In genomic region chr5:119398713-119399492, GRCh38 we compare ENCODE assay signal across 9 cellular contexts. TPM values are rescaled to one million over a fixed set of nuclear protein-coding genes. Genes with fewer than 3 reads are reported as not detected.
A peak's percentile ranks its signal among the peaks of the same experiment; 100 is the strongest.
DNase-seq lines count a peak whose midpoint lies in the region; TF ChIP-seq lines count a peak whose summit lies in the region.
"Had no signal": no experiment of that assay in that cellular context is flagged by ENCODE, and none has a peak within 500 bp of the region (broad histone marks: within the 10 kb centered on the region; RNA-seq: fewer than 3 reads in every experiment).

No MANE protein-coding gene starts in this region.

- H3K4me3 ChIP-seq in fibroblast of villous mesenchyme (ENCODE audit: low read depth, low read length): no peak overlapping the region
- peak overlapping the region; percentile 31 for H3K4me3 ChIP-seq in parathyroid adenoma (ENCODE audit: low read depth, low read length)

- peak overlapping the region; percentile 29 for H3K4me2 ChIP-seq in parathyroid adenoma (ENCODE audit: low read length)

- TF ChIP-seq CTCF in fibroblast of villous mesenchyme (IDR thresholded peaks at IDR 0.05; ENCODE audit: insufficient read depth, low read depth, low read length) (no peak), parathyroid adenoma (IDR thresholded peaks at IDR 0.05) (no peak)

- H3K9ac ChIP-seq in parathyroid adenoma: no peak overlapping the region

- no peak overlapping the region for H3K27ac ChIP-seq in parathyroid adenoma

- no peaks in the 10 kb centered on the region for H3K79me2 ChIP-seq in parathyroid adenoma

- no peaks in the 10 kb centered on the region for H3K36me3 ChIP-seq in parathyroid adenoma (ENCODE audit: control insufficient read depth, insufficient read depth, low read length)

- H2AFZ ChIP-seq in parathyroid adenoma: no peak overlapping the region

- DNase-seq in Caki2 (ENCODE audit: low read depth) (peak; percentile 79), NCI-H82 treated with DMSO at 0.1 percent for 48 hours (lab: John Stamatoyannopoulos, UW; ENCODE audit: unreplicated experiment) (peak; percentile 14), fibroblast of villous mesenchyme (ENCODE audit: low read depth) (peak; percentile 56), DMS53 (lab: John Stamatoyannopoulos, UW) (no peak), activated gamma-delta T cell (lab: John Stamatoyannopoulos, UW) (no peak), HT-29 (ENCODE audit: low spot score) (no peak)
- no peak for DNase-seq in activated CD4-positive, alpha-beta T cell treated with anti-CD3 and anti-CD28 coated beads, Interleukin-2, amount 50 U/mL, for 4 hours
- DNase-seq: amniotic stem cell had no signal

- H3K27me3 ChIP-seq in parathyroid adenoma (ENCODE audit: control insufficient read depth, insufficient read depth, low read length): no peaks in the 10 kb centered on the region

- in situ Hi-C loops in Caki2 (cut with HindIII; ENCODE audit: low pct_unique_long_range_greater_than_20kb, low sequenced_read_pairs): no loop called here

- no peaks in the 10 kb centered on the region for H3K9me3 ChIP-seq in parathyroid adenoma (ENCODE audit: control insufficient read depth, low read length)

- H3K4me1 ChIP-seq in parathyroid adenoma: peaks cover 15% of the 10 kb centered on the region

RNA-seq across cellular contexts. Expression of gene TNFAIP8, which starts 43.1 kb away (rescaled TPM):
- total RNA-seq in Caki2 (2014; rRNA removed; shearing (Covaris generic); ENCODE audit: low replicate concordance): 26.9 and 30.7 TPM in 2 replicates
- 12.1 and 17.4 TPM in 2 replicates for total RNA-seq in fibroblast of villous mesenchyme
- total RNA-seq in HT-29 (2014; rRNA removed; shearing (Covaris generic)): 10.7 and 13.3 TPM in 2 replicates

RNA-seq across cellular contexts. Expression of gene HSD17B4, which starts 53.4 kb away (rescaled TPM):
- total RNA-seq in Caki2 (2014; rRNA removed; shearing (Covaris generic); ENCODE audit: low replicate concordance): 90.9 and 122 TPM in 2 replicates
- 128 and 183 TPM in 2 replicates for total RNA-seq in fibroblast of villous mesenchyme
- 156 and 167 TPM in 2 replicates for total RNA-seq in HT-29 (2014; rRNA removed; shearing (Covaris generic))

Comparison
In these comparisons a context has a peak if more than half of its experiments do, and no peak if none do; other contexts are left out.
1. DNase-seq: peak in Caki2 (single experiment), NCI-H82 treated with DMSO at 0.1 percent for 48 hours (single experiment) and fibroblast of villous mesenchyme (single experiment); none in DMS53 (single experiment), activated gamma-delta T cell (single experiment), activated CD4-positive, alpha-beta T cell treated with anti-CD3 and anti-CD28 coated beads, Interleukin-2, amount 50 U/mL, for 4 hours (0 of 2) and HT-29 (single experiment).